8 cellular contexts compared by ENCODE assay signal in the genomic region with DNA sequence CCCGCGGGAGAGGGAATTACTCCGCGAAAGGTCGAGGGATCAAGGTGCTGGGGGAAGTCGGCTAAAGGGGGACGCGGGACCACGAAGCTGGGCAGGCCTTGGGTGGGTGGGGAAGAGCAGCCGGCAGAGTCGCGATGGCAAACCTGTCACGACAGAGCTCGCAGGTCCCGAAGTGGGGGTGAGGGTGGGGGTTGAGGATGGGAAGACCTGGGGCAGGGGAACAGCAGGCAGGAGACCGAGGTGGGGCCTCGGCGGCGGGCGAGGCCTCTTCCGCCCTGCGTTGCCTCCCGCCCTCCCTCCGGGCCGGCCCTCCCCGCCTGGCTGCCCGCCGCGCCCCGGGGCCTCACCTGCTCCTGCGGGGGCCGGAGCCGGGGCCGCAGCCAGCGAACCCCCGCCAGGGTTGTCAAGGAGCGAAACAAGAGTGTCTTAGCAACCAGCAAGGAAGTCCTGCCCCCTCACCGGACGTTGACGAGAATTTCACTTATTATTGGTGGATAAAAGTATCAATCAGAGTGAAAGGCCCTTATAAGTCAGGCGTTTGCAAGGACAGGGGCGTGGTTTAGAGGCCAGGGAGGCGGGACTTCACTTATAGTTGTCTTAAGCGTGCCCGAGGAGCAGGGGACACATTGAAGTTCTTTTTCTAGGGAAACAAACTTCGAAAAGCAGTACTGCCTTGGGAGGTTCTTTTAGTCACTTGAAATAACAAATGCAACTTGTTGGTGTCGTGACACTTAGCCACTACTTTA. TPM values are rescaled to one million over a fixed set of nuclear protein-coding genes. Genes with fewer than 3 reads are reported as not detected.
DNase-seq lines count a peak whose midpoint lies in the region; ATAC-seq and TF ChIP-seq lines count a peak whose summit lies in the region.

A gene with protein sequence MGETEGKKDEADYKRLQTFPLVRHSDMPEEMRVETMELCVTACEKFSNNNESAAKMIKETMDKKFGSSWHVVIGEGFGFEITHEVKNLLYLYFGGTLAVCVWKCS (minus strand): TSS at position 423 of the 746 bp plus-strand sequence. CDS start 11,412 bp downstream, outside the sequence.

- CTCF ChIA-PET in PC-3 (lab: Charles Lee): interaction anchor here (0.7 kb wide), 1 partner anchor 737 kb away, joined by 5 read pairs; no protein-coding TSS in a partner anchor

- peak within 1 kb of the TSS; percentile 82 for H3K4me3 Mint-ChIP-seq in activated T-cell treated with anti-CD3 and anti-CD28 coated beads, Interleukin-2, amount 50 U/mL, for 24 hours

- peak within 1 kb of the TSS; percentile 67 for H3K4me3 ChIP-seq in Jurkat, Clone E6-1 (ENCODE audit: low read length)
- H3K4me3 ChIP-seq in PC-3 (ENCODE audit: low read length): peak within 1 kb of the TSS; percentile 81
- H3K4me3 ChIP-seq in epithelial cell of proximal tubule (ENCODE audit: low read depth, low read length): peak within 1 kb of the TSS; percentile 78
- peak within 1 kb of the TSS; percentile 68 for H3K4me3 ChIP-seq in mucosa of descending colon

- H3K4me1 ChIP-seq in PC-3 (ENCODE audit: insufficient read depth, low read length): peaks cover 14% of the 10 kb centered on the region
- peaks cover 8% of the 10 kb centered on the region for H3K4me1 ChIP-seq in mucosa of descending colon (ENCODE audit: low read depth)

- peaks cover 6% of the 10 kb centered on the region for H3K79me2 ChIP-seq in PC-3 (ENCODE audit: low read length)

- H3F3A ChIP-seq in PC-3 (ENCODE audit: low read length, unreplicated experiment): no peaks in the 10 kb centered on the region

- peaks cover 3% of the 10 kb centered on the region for H3K27me3 Mint-ChIP-seq in activated T-cell treated with anti-CD3 and anti-CD28 coated beads, Interleukin-2, amount 50 U/mL, for 24 hours

- H3K9me3 Mint-ChIP-seq in activated T-cell treated with anti-CD3 and anti-CD28 coated beads, Interleukin-2, amount 50 U/mL, for 24 hours: peaks cover 2% of the 10 kb centered on the region

- no peaks in the 10 kb centered on the region for H4K20me1 ChIP-seq in PC-3 (ENCODE audit: low read length)

- TF ChIP-seq CTCF in PC-3 (conservative IDR thresholded peaks at IDR 0.05; ENCODE audit: low read depth, low read length) (no peak), epithelial cell of proximal tubule (conservative IDR thresholded peaks at IDR 0.05; ENCODE audit: low read depth, low read length) (no peak), mucosa of descending colon (IDR thresholded peaks at IDR 0.05) (no peak)

- H3K36me3 Mint-ChIP-seq in activated T-cell treated with anti-CD3 and anti-CD28 coated beads, Interleukin-2, amount 50 U/mL, for 24 hours (ENCODE audit: low read depth): peaks cover 5% of the 10 kb centered on the region

- H3K36me3 ChIP-seq in PC-3 (ENCODE audit: low read depth, low read length): no peaks in the 10 kb centered on the region
- H3K36me3 ChIP-seq in mucosa of descending colon (ENCODE audit: low read depth): no peaks in the 10 kb centered on the region

- peak; percentile 98 for DNase-seq in DMS153 (lab: John Stamatoyannopoulos, UW)
- peak; percentile 99 for DNase-seq in Jurkat, Clone E6-1 (ENCODE audit: low read depth, low spot score)
- peak; percentile 98 for DNase-seq in PC-3
- peak; percentile 89 for DNase-seq in activated T-cell treated with anti-CD3 and anti-CD28 coated beads, Interleukin-2, amount 50 U/mL, for 24 hours
- DNase-seq in epithelial cell of proximal tubule (ENCODE audit: low read depth): peak; percentile 95
- DNase-seq in mucosa of descending colon: peak; percentile 92 to 97 (median 95)
- peak; percentile 62 to 79 for DNase-seq in stimulated activated CD8-positive, alpha-beta memory T cell treated with anti-CD3 and anti-CD28 coated beads, Interleukin-4, amount 100 ng/mL, for 1 hour (ENCODE audit: low read depth in 2 of 2, low spot score in 1 of 2)

- H3K27me3 ChIP-seq in PC-3 (ENCODE audit: low read length): peaks cover 4% of the 10 kb centered on the region; the same call in 1 of the 2 replicates

- H3K9me3 ChIP-seq in PC-3 (ENCODE audit: low read length) (no peaks in the 10 kb centered on the region), mucosa of descending colon (no peaks in the 10 kb centered on the region)

- peak within 1 kb of the TSS; percentile 68 for H3K9ac ChIP-seq in PC-3 (ENCODE audit: low read length)

- H3K9me2 ChIP-seq in PC-3 (replicated peaks; ENCODE audit: low read length): no peaks in the 10 kb centered on the region

- H3K27ac ChIP-seq in PC-3 (ENCODE audit: low read length): no peak within 1 kb of the TSS

- peak within 1 kb of the TSS; percentile 92 for H3K4me2 ChIP-seq in PC-3 (ENCODE audit: low read length)

- peak within 1 kb of the TSS; percentile 54 for H2AFZ ChIP-seq in PC-3 (ENCODE audit: low read length)

- BruUV-seq in PC-3 (replicated peaks; lab: Mats Ljungman, UMichigan): no TSS peak

- peaks cover 29% of the 10 kb centered on the region for H3K4me1 Mint-ChIP-seq in activated T-cell treated with anti-CD3 and anti-CD28 coated beads, Interleukin-2, amount 50 U/mL, for 24 hours (ENCODE audit: low read depth)

- peak within 1 kb of the TSS; percentile 82 for H3K27ac Mint-ChIP-seq in activated T-cell treated with anti-CD3 and anti-CD28 coated beads, Interleukin-2, amount 50 U/mL, for 24 hours

- POLR2A ChIA-PET in PC-3 (lab: Charles Lee; ENCODE audit: unreplicated experiment): interaction anchor here (0.7 kb wide), 1 partner anchor 18 kb away, joined by 3 read pairs; no protein-coding TSS in a partner anchor

- ATAC-seq in GM21717 (IDR thresholded peaks at IDR 0.05; ENCODE audit: unreplicated experiment): peak; percentile 92
- peak; percentile 96 for ATAC-seq in PC-3
- peak; percentile 99 for ATAC-seq in mucosa of descending colon

- intact Hi-C loops in PC-3 (cut with micrococcal nuclease) (no loop called here), mucosa of descending colon (cut with DNase I, micrococcal nuclease) (no loop called here)

RNA-seq across cellular contexts. Expression of the gene that starts here (rescaled TPM):
- 17.1 TPM for polyA plus RNA-seq in Jurkat, Clone E6-1 (2012; ENCODE audit: insufficient read depth, insufficient read length)
- total RNA-seq in PC-3 (2014; rRNA removed): 22.5 and 24.5 TPM in 2 replicates
- 12.2 and 19.9 TPM in 2 replicates for total RNA-seq in epithelial cell of proximal tubule
- total RNA-seq in mucosa of descending colon: 10 to 100 TPM; 14.7 to 17.6 (median 16.1) TPM
